9 cellular contexts compared by ENCODE assay signal in the genomic region with DNA sequence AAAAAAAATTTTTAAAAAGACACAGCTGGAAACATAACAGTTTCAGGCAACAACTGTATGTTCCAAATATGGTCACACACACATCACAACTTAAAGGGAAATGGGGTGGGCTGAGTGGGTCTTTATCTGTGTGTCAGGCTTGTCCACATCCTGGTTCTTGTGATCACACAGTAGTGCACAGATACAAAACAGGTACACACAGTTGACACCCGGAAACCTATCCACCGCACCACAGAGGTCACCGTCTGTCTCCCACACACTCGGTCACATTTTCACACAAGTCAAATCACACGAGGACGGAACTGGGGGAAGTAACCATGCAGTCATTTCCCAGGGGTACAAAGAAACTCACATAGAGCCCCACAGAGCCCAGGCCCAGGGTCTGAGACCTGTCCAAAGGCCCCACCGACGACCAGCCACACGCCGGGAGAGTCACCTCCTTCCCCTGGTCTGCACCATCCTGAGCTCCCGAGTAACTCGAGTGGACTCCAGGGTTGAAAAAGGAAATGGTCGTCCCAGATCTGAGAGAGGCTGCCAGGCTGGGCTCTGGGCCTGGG. TPM values are rescaled to one million over a fixed set of nuclear protein-coding genes. Genes with fewer than 3 reads are reported as not detected.
DNase-seq lines count a peak whose midpoint lies in the region; ATAC-seq and FAIRE-seq lines count a peak whose summit lies in the region.
"Had no signal": no experiment of that assay in that cellular context is flagged by ENCODE, and none has a peak within 500 bp of the region (broad histone marks: within the 10 kb centered on the region; RNA-seq: fewer than 3 reads in every experiment).

No MANE protein-coding gene starts in this region.

- peaks cover 37% of the 10 kb centered on the region for H3K4me1 Mint-ChIP-seq in memory B cell

- peak overlapping the region; percentile 38 for H3K4me3 Mint-ChIP-seq in memory B cell

- H3K9me3 ChIP-seq in MG63: no peaks in the 10 kb centered on the region

- peaks cover 5% of the 10 kb centered on the region for H3K36me3 Mint-ChIP-seq in memory B cell

- DNase-seq in activated CD8-positive, alpha-beta memory T cell treated with anti-CD3 and anti-CD28 coated beads for 24 hours: peak; percentile 89
- DNase-seq in memory B cell (ENCODE audit: low spot score in 2 of 2) (peak in 1 of 2 donors; percentile 70), HTR-8/SVneo (ENCODE audit: insufficient read length, low spot score) (no peak), Right ventricle myocardium superior (no peak), posterior vena cava (ENCODE audit: low spot score) (no peak), MG63 (no peak)

- ATAC-seq in GM19025 (IDR thresholded peaks at IDR 0.05; ENCODE audit: low read depth, unreplicated experiment) (peak; percentile 34), HG03354 (IDR thresholded peaks at IDR 0.05; ENCODE audit: poor library complexity, severe bottlenecking, unreplicated experiment) (peak; percentile 54), memory B cell (ENCODE audit: low read depth) (peak; percentile 48), Right ventricle myocardium superior (ENCODE audit: poor library complexity) (no peak)

- H3K4me3 ChIP-seq in MG63: no peak overlapping the region

- peak overlapping the region; percentile 99 for H3K27ac Mint-ChIP-seq in memory B cell

- no peaks in the 10 kb centered on the region; the same call in 1 of the 2 replicates for H3K27me3 ChIP-seq in MG63

- no peak for FAIRE-seq in HTR-8/SVneo (lab: Jason Lieb, UNC)

- intact Hi-C loops in Right ventricle myocardium superior (cut with DNase I) (no loop called here), posterior vena cava (cut with DNase I) (no loop called here)

- H3K9me3 Mint-ChIP-seq in memory B cell: no peaks in the 10 kb centered on the region

- no peaks in the 10 kb centered on the region for H3K27me3 Mint-ChIP-seq in memory B cell

- H3K36me3 ChIP-seq in MG63: peaks cover 32% of the 10 kb centered on the region

RNA-seq across cellular contexts. Expression of gene PPAN, which starts 1.4 kb away (rescaled TPM):
- total RNA-seq in Right ventricle myocardium superior (20.0 TPM), posterior vena cava (10 to 100 TPM; 21.9 to 27.8 TPM)
- total RNA-seq in MG63 (2014; rRNA removed; shearing (Covaris generic); ENCODE audit: low replicate concordance): 128 and 155 TPM in 2 replicates

RNA-seq across cellular contexts. Expression of gene ANGPTL6, which starts 2.3 kb away (rescaled TPM):
- not detected for total RNA-seq in Right ventricle myocardium superior
- total RNA-seq in posterior vena cava: not detected
- not detected in 2 replicates for total RNA-seq in MG63 (2014; rRNA removed; shearing (Covaris generic); ENCODE audit: low replicate concordance)
- total RNA-seq: NCI-H460 had no signal

RNA-seq across cellular contexts. Expression of gene P2RY11, which starts 6.8 kb away (rescaled TPM):
- total RNA-seq in Right ventricle myocardium superior (4.9 TPM), posterior vena cava (1 to 10 TPM; 6.3 to 6.5 TPM)
- 2.0 and 5.9 TPM in 2 replicates for total RNA-seq in MG63 (2014; rRNA removed; shearing (Covaris generic); ENCODE audit: low replicate concordance)

RNA-seq across cellular contexts. Expression of gene EIF3G, which starts 15.0 kb away (rescaled TPM):
- total RNA-seq in Right ventricle myocardium superior (153 TPM), posterior vena cava (100 to 1,000 TPM; 140 to 157 TPM)
- 677 and 743 TPM in 2 replicates for total RNA-seq in MG63 (2014; rRNA removed; shearing (Covaris generic); ENCODE audit: low replicate concordance)

RNA-seq across cellular contexts. Expression of gene SHFL, which starts 18.6 kb away (rescaled TPM):
- total RNA-seq in Right ventricle myocardium superior: 8.5 TPM
- total RNA-seq in posterior vena cava: 10 to 100 TPM; 21.7 to 26.0 TPM
- total RNA-seq in MG63 (2014; rRNA removed; shearing (Covaris generic); ENCODE audit: low replicate concordance): 22.5 and 28.9 TPM in 2 replicates
